In genomic region chr3:119073258-119074001, GRCh38 we compare ENCODE assay signal across 19 cellular contexts. TPM values are rescaled to one million over a fixed set of nuclear protein-coding genes. Genes with fewer than 3 reads are reported as not detected.
DNase-seq lines count a peak whose midpoint lies in the region; ATAC-seq and TF ChIP-seq lines count a peak whose summit lies in the region.
"Had no signal": no experiment of that assay in that cellular context is flagged by ENCODE, and none has a peak within 500 bp of the region (broad histone marks: within the 10 kb centered on the region; RNA-seq: fewer than 3 reads in every experiment).

No MANE protein-coding gene starts in this region.

- no peaks in the 10 kb centered on the region for H3K4me1 Mint-ChIP-seq in chondrocyte (ENCODE audit: low read depth)
- H3K4me1 Mint-ChIP-seq in osteocyte (ENCODE audit: unreplicated experiment) = no peaks in the 10 kb centered on the region

- H3K4me1 ChIP-seq in right atrium auricular region = no peaks in the 10 kb centered on the region

- ATAC-seq in left ventricle myocardium superior (no peak), GM21515 (IDR thresholded peaks at IDR 0.05; ENCODE audit: unreplicated experiment) (no peak), GM18861 (IDR thresholded peaks at IDR 0.05; ENCODE audit: unreplicated experiment) (no peak)
- ATAC-seq: CD8-positive, alpha-beta T cell; GM12878 had no signal

- DNase-seq in left ventricle myocardium superior (peak; percentile 13), right atrium auricular region (ENCODE audit: low spot score) (no peak), chondrocyte (ENCODE audit: low spot score) (peak; percentile 88), osteocyte (ENCODE audit: extremely low spot score, unreplicated experiment) (peak; percentile 82), EL (no peak)
- DNase-seq: 8988T; Calu3; CD8-positive, alpha-beta T cell; DMS79 treated with DMSO at 0.1 percent for 48 hours; GM23248; HCEC 1CT had no signal

- intact Hi-C loops in left ventricle myocardium superior (cut with micrococcal nuclease) = no loop called here

- H3K27ac ChIP-seq in right atrium auricular region = no peak overlapping the region
- H3K27ac ChIP-seq: BLaER1 treated with 17β-estradiol and CSF1 and Interleukin-3, amounts not matched to agents 10 nM and 100 nM; GM23248; HL-60 had no signal

- H3K36me3 ChIP-seq in right atrium auricular region = no peaks in the 10 kb centered on the region
- H3K36me3 ChIP-seq: BLaER1 treated with 17β-estradiol and CSF1 and Interleukin-3, amounts not matched to agents 10 nM and 100 nM had no signal

- H3K4me3 Mint-ChIP-seq in chondrocyte (ENCODE audit: unreplicated experiment) (no peak overlapping the region), osteocyte (ENCODE audit: unreplicated experiment) (no peak overlapping the region)
- H3K4me3 Mint-ChIP-seq: CD8-positive, alpha-beta T cell had no signal

- H3K27ac Mint-ChIP-seq in chondrocyte (ENCODE audit: unreplicated experiment) (no peak overlapping the region), osteocyte (ENCODE audit: unreplicated experiment) (no peak overlapping the region)
- H3K27ac Mint-ChIP-seq: CD8-positive, alpha-beta T cell had no signal

- H3K27me3 ChIP-seq in right atrium auricular region = no peaks in the 10 kb centered on the region
- H3K27me3 ChIP-seq: BLaER1 treated with 17β-estradiol and CSF1 and Interleukin-3, amounts not matched to agents 10 nM and 100 nM had no signal

- H3K9me3 Mint-ChIP-seq in chondrocyte (ENCODE audit: low read depth) (peaks cover 21% of the 10 kb centered on the region), osteocyte (ENCODE audit: unreplicated experiment) (peaks cover 12% of the 10 kb centered on the region)

- no peak overlapping the region for H3K4me3 ChIP-seq in right atrium auricular region
- H3K4me3 ChIP-seq: BLaER1 treated with 17β-estradiol and CSF1 and Interleukin-3, amounts not matched to agents 10 nM and 100 nM; GM12878; GM23248 had no signal

- H3K27me3 Mint-ChIP-seq in chondrocyte (ENCODE audit: low read depth) = peaks cover 5% of the 10 kb centered on the region
- peaks cover 3% of the 10 kb centered on the region for H3K27me3 Mint-ChIP-seq in osteocyte (ENCODE audit: unreplicated experiment)

- TF ChIP-seq CTCF in right atrium auricular region (IDR thresholded peaks at IDR 0.05) (no peak), chondrocyte (IDR thresholded peaks at IDR 0.05) (no peak), osteocyte (IDR thresholded peaks at IDR 0.05) (no peak)

- H3K36me3 Mint-ChIP-seq in chondrocyte (ENCODE audit: low read depth) (no peaks in the 10 kb centered on the region), osteocyte (ENCODE audit: unreplicated experiment) (no peaks in the 10 kb centered on the region)
- H3K36me3 Mint-ChIP-seq: CD8-positive, alpha-beta T cell had no signal

- H3K9me3 ChIP-seq in right atrium auricular region = no peaks in the 10 kb centered on the region

RNA-seq across cellular contexts. Expression of gene IGSF11, which starts 38.8 kb away (rescaled TPM):
- 1.6 TPM for total RNA-seq in left ventricle myocardium superior
- total RNA-seq in right atrium auricular region = 1 to 10 TPM; 1.6 to 6.5 TPM
- not detected in 3 replicates for total RNA-seq in chondrocyte
- not detected in 2 replicates for total RNA-seq in osteocyte
- total RNA-seq: A673, G401, GM12878, GM23248, HT1080 had no signal

Comparison
In these comparisons a context has a peak if more than half of its experiments do, and no peak if none do; other contexts are left out.
1. DNase-seq: peak in left ventricle myocardium superior (single experiment), chondrocyte (single experiment) and osteocyte (single experiment); none in right atrium auricular region (single experiment) and EL (single experiment).